ENCODE assay signal across 8 cellular contexts in the genomic region with DNA sequence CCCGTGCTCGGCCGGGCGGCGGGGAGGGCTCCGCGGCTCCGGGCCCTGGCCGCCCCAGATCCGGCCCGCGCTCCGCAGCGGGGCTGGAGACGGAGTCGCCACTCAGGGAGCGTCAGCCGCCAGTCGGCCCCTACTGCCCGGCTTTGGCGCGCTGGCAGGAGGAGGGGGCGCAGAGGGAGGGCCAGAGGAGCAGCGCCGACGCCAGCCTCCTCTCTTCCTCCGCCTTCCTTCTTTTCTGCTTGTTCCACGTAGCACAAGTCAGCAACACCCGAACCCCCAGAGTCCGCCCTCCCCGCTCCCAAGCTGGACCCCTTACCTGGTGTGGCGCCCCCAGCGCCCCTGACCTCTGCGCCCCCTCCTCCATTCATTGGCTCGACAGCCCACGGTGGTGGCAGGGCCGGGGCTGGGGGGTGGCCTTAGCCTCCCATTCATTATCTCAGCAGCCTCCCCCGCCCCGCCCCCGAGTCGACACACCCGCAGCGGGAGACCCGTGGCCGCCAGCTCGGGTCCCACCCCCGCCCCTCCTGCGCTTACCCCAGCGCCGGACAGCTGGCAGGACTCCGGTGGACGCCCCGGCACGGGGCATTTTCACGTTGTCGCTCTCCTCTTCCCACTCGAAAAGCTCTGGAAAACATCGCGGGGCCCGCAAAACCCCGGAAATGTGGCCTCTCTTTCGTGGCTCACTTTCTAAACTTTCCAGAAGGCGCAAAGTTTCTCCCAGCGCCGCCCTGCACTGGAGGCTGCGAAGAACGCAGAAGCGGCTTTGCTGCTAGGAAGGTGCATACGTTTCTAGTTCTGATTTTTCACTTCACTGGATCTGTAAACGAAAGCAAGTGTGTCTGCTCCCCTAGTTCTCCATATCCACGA. TPM values are rescaled to one million over a fixed set of nuclear protein-coding genes. Genes with fewer than 3 reads are reported as not detected.
DNase-seq lines count a peak whose midpoint lies in the region; ATAC-seq, FAIRE-seq and TF ChIP-seq lines count a peak whose summit lies in the region.

A gene with protein sequence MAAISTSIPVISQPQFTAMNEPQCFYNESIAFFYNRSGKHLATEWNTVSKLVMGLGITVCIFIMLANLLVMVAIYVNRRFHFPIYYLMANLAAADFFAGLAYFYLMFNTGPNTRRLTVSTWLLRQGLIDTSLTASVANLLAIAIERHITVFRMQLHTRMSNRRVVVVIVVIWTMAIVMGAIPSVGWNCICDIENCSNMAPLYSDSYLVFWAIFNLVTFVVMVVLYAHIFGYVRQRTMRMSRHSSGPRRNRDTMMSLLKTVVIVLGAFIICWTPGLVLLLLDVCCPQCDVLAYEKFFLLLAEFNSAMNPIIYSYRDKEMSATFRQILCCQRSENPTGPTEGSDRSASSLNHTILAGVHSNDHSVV (minus strand): TSS at position 135 of the 867 bp plus-strand sequence. CDS start 66,353 bp downstream, outside the sequence.

- H3K4me1 ChIP-seq in neuron (ENCODE audit: insufficient read depth, low read length) = peaks cover 17% of the 10 kb centered on the region

- peak within 1 kb of the TSS; percentile 100 for H2AFZ ChIP-seq in neuron (ENCODE audit: low read depth, low read length)

- no peaks in the 10 kb centered on the region for H3K27me3 ChIP-seq in neuron (ENCODE audit: insufficient read depth, low read length)

- no peak for FAIRE-seq in GM19239 (lab: Jason Lieb, UNC)

- H3K4me3 ChIP-seq in WI38 (ENCODE audit: low read depth, low read length) = peak within 1 kb of the TSS; percentile 95
- peak within 1 kb of the TSS; percentile 90 for H3K4me3 ChIP-seq in neuron (ENCODE audit: low read length)

- H3K9me3 ChIP-seq in neuron (ENCODE audit: low read length) = no peaks in the 10 kb centered on the region

- peak within 1 kb of the TSS; percentile 91 for H3K4me3 Mint-ChIP-seq in HFFc6

- H3K36me3 ChIP-seq in neuron (ENCODE audit: insufficient read depth, low read length) = no peaks in the 10 kb centered on the region

- DNase-seq in Daoy (ENCODE audit: low read depth) (peak; percentile 69), HFFc6 (peak; percentile 25), glomerular visceral epithelial cell (ENCODE audit: extremely low spot score) (peak; percentile 63), GM19239 (ENCODE audit: insufficient read length, low spot score) (no peak), NCI-H2081 (lab: John Stamatoyannopoulos, UW) (no peak)

- ATAC-seq in GM18873 (IDR thresholded peaks at IDR 0.05; ENCODE audit: low FRiP score, unreplicated experiment) = no peak

- TF ChIP-seq CTCF in HFFc6 (IDR thresholded peaks at IDR 0.05) = no peak
- TF ChIP-seq CTCF in WI38 (IDR thresholded peaks at IDR 0.05; ENCODE audit: low read depth, low read length) = no peak

- H3K36me3 Mint-ChIP-seq in HFFc6 (ENCODE audit: low read depth) = peaks cover 21% of the 10 kb centered on the region

- H3K27me3 Mint-ChIP-seq in HFFc6 (ENCODE audit: insufficient read depth) = no peaks in the 10 kb centered on the region; the same call in none of the 2 replicates

- H3K27ac Mint-ChIP-seq in HFFc6 = peak within 1 kb of the TSS; percentile 87

- peaks cover 51% of the 10 kb centered on the region for H3K4me1 Mint-ChIP-seq in HFFc6 (ENCODE audit: low read depth)

- H3K9me3 Mint-ChIP-seq in HFFc6 = no peaks in the 10 kb centered on the region

RNA-seq across cellular contexts. Expression of the gene that starts here (rescaled TPM):
- 11.4 and 13.5 TPM in 2 replicates for total RNA-seq in Daoy (2014; rRNA removed; shearing (Covaris generic))
- 100 to 1,000 TPM in 4 of 6 experiments, 10 to 100 TPM in 2; 70.6 to 148 (median 123) TPM for total RNA-seq in HFFc6 (2021; fragmentation: NEBNext Ultra II Directional; extraction: Animal tissue kit (Norgen Biotek cat#: 25700))

Comparison
In these comparisons a context has a peak if more than half of its experiments do, and no peak if none do; other contexts are left out.
1. DNase-seq: peak in Daoy (single experiment), HFFc6 (single experiment) and glomerular visceral epithelial cell (single experiment); none in GM19239 (single experiment) and NCI-H2081 (0 of 2).